In the genomic region with DNA sequence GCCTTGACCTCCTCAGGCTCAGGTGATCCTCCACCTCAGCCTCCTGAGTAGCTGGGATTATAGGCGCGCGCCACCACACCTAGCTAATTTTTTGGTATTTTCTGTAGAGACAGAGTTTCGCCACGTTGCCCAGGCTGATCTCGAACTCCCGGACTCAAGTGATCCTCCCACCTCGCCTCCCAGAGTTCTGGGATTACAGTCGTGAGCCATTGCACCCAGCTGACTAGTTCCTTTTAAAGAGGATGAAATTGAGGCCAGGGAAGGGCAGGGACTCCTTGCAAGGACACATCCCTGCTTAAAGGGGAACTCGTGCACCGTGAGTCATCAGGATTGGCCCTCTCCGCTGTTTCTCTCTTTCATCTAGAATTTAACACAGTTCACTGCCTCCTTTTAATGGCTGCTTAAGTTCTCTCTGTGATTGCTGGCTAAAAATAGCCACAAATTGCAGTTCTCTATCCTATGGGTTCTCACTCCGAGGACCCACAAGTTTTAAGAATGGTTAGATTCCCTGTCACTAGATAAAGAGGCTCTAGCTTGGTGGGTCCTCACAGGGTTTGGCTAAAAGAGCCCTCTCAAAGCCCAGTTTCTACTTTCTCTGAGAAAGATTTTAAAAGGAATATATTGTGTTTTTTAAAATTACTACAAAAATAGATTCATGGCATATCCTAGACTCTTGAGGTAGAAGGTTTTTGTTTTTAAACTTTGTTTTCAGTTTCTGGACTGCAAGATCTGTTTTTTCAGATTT, we compare ENCODE assay signal across 8 cellular contexts. TPM values are rescaled to one million over a fixed set of nuclear protein-coding genes. Genes with fewer than 3 reads are reported as not detected.
DNase-seq lines count a peak whose midpoint lies in the region; ATAC-seq and TF ChIP-seq lines count a peak whose summit lies in the region.

No MANE protein-coding gene starts in this region.

- H3K4me1 Mint-ChIP-seq in H9: peaks cover 10 to 11% of the 10 kb centered on the region in 2 experiments

- no peaks in the 10 kb centered on the region for H3K9me3 ChIP-seq in H9 (ENCODE audit: control insufficient read depth, low read depth, low read length)
- no peaks in the 10 kb centered on the region for H3K9me3 ChIP-seq in SU-DHL-6 (ENCODE audit: insufficient read depth, low read length)
- H3K9me3 ChIP-seq in upper lobe of left lung: no peaks in the 10 kb centered on the region

- H3K27ac ChIP-seq in H9 (ENCODE audit: insufficient read length, low read depth, low read length) (no peak overlapping the region), SU-DHL-6 (ENCODE audit: low read depth, low read length) (no peak overlapping the region), upper lobe of left lung (peak overlapping the region; percentile 93 to 98 (median 94))

- H3K9me2 ChIP-seq in SU-DHL-6 (replicated peaks; ENCODE audit: insufficient read depth, low read length): no peaks in the 10 kb centered on the region

- H3K36me3 ChIP-seq in SU-DHL-6 (ENCODE audit: low read length) (no peaks in the 10 kb centered on the region), upper lobe of left lung (peaks cover 0 to 5% (median 0%) of the 10 kb centered on the region in 4 donors)

- H4K5ac ChIP-seq in H9 (ENCODE audit: insufficient read length, low read depth, low read length): no peak overlapping the region

- H3K4me3 Mint-ChIP-seq in H9: peak overlapping the region; percentile 73 to 86

- H3K23me2 ChIP-seq in H9 (ENCODE audit: insufficient read length, low read depth, low read length, poor library complexity, severe bottlenecking): peaks cover 11% of the 10 kb centered on the region

- H3K56ac ChIP-seq in H9 (ENCODE audit: insufficient read length, low read depth, low read length): no peak overlapping the region

- peaks cover 10% of the 10 kb centered on the region; the same call in 1 of the 2 replicates for H3F3A ChIP-seq in SU-DHL-6 (ENCODE audit: insufficient read depth)

- H3K27me3 Mint-ChIP-seq in H9 (ENCODE audit: low read depth): peaks cover 3% of the 10 kb centered on the region

- WGBS in H9 (ENCODE audit: extremely low coverage, insufficient read length, low lambda C conversion rate): no CpG with 5 or more reads among the region's 13 CpGs
- WGBS in upper lobe of left lung, 2 donors: 53 to 66% methylated on average over 13 of the region's 13 CpGs

- H4K20me1 ChIP-seq in H9 (ENCODE audit: control insufficient read depth, insufficient read depth, insufficient read length) (no peaks in the 10 kb centered on the region), SU-DHL-6 (ENCODE audit: low read depth, low read length) (no peaks in the 10 kb centered on the region)

- CTCF ChIA-PET in AG04449 (lab: Yijun Ruan, JAX): interaction anchor here (1.5 to 4.4 kb wide), 5 partner anchors 15 to 661 kb away, joined by 3 to 34 read pairs (median 7); no protein-coding TSS in a partner anchor

- H4K8ac ChIP-seq in H9 (replicated peaks; ENCODE audit: insufficient read length, low read depth, low read length): no peak overlapping the region

- H3K27me3 ChIP-seq in H9 (ENCODE audit: insufficient read depth, low read length) (no peaks in the 10 kb centered on the region), SU-DHL-6 (ENCODE audit: low read length) (no peaks in the 10 kb centered on the region), upper lobe of left lung (no peaks in the 10 kb centered on the region)

- no peak overlapping the region for H3T11ph ChIP-seq in H9 (ENCODE audit: low read length)

- no peak overlapping the region for H2BK5ac ChIP-seq in H9 (ENCODE audit: insufficient read length, low read length)

- no peak overlapping the region for H3K14ac ChIP-seq in H9 (ENCODE audit: insufficient read depth, low read length)

- H3K36me3 Mint-ChIP-seq in H9 (ENCODE audit: insufficient read depth in 1 of 3, low read depth in 3 of 3): peaks cover 4 to 6% (median 5%) of the 10 kb centered on the region in 3 experiments; a peak in 4 of 7 replicates
- H3K36me3 Mint-ChIP-seq in activated naive CD4-positive, alpha-beta T cell treated with anti-CD3 and anti-CD28 coated beads, Interleukin-2, amount 50 U/mL, for 72 hours: no peaks in the 10 kb centered on the region

- H3K4ac ChIP-seq in H9 (ENCODE audit: low read depth, low read length): no peak overlapping the region

- no peak overlapping the region for H4K91ac ChIP-seq in H9 (ENCODE audit: insufficient read length, low read depth, low read length)

- peak; percentile 79 to 89 for ATAC-seq in upper lobe of left lung (ENCODE audit: low FRiP score in 2 of 2)
- ATAC-seq in activated naive CD4-positive, alpha-beta T cell treated with anti-CD3 and anti-CD28 coated beads, Interleukin-2, amount 50 U/mL, for 72 hours: no peak

- peak overlapping the region in 1 of 3 experiments; percentile 34; a peak in 1 of 7 replicates for H3K27ac Mint-ChIP-seq in H9
- peak overlapping the region in 1 of 2 donors; percentile 64 for H3K27ac Mint-ChIP-seq in activated naive CD4-positive, alpha-beta T cell treated with anti-CD3 and anti-CD28 coated beads, Interleukin-2, amount 50 U/mL, for 72 hours

- H2AK5ac ChIP-seq in H9 (ENCODE audit: insufficient read length, low read length): no peak overlapping the region

- no peaks in the 10 kb centered on the region for H3K79me1 ChIP-seq in H9 (ENCODE audit: insufficient read depth, low read depth, low read length, poor library complexity, severe bottlenecking)

- POLR2A ChIA-PET in AG04449 (lab: Yijun Ruan, JAX): interaction anchor here (0.7 kb wide), 1 partner anchor 9 kb away, joined by 3 read pairs; no protein-coding TSS in a partner anchor

- TF ChIP-seq POLR2A in erythroblast (IDR thresholded peaks at IDR 0.05; ENCODE audit: low read length) (no peak), upper lobe of left lung (IDR thresholded peaks at IDR 0.05) (peak in 1 of 4 donors; percentile 11)

- no peak overlapping the region for H3K23ac ChIP-seq in H9 (ENCODE audit: insufficient read length, low read depth, low read length)

- H3K9ac ChIP-seq in H9 (ENCODE audit: extremely low read depth, insufficient read length, low read length) (peak overlapping the region; percentile 28), SU-DHL-6 (ENCODE audit: low read length) (no peak overlapping the region)

- H3K9me3 Mint-ChIP-seq in H9: peaks cover 0 to 2% of the 10 kb centered on the region in 2 experiments; a peak in 2 of 5 replicates
- no peaks in the 10 kb centered on the region for H3K9me3 Mint-ChIP-seq in activated naive CD4-positive, alpha-beta T cell treated with anti-CD3 and anti-CD28 coated beads, Interleukin-2, amount 50 U/mL, for 72 hours

- TF ChIP-seq EP300 in upper lobe of left lung (IDR thresholded peaks at IDR 0.05): no peak

- peak overlapping the region; percentile 84 for H3K4me3 ChIP-seq in AG04449 (ENCODE audit: low read depth, low read length)
- H3K4me3 ChIP-seq in SU-DHL-6 (ENCODE audit: insufficient read depth, low read length, poor library complexity, severe bottlenecking): no peak overlapping the region
- H3K4me3 ChIP-seq in upper lobe of left lung: peak overlapping the region in 3 of 4 donors; percentile 74 to 84 (median 80)

- no peak for TF ChIP-seq CTCF in AG04449 (IDR thresholded peaks at IDR 0.05; ENCODE audit: insufficient read depth, low read length, missing control alignments)
- no peak for TF ChIP-seq CTCF in H9 (conservative IDR thresholded peaks at IDR 0.05)
- TF ChIP-seq CTCF in SU-DHL-6 (IDR thresholded peaks at IDR 0.05; ENCODE audit: insufficient read depth, low read length, poor library complexity, severe bottlenecking): no peak
- no peak for TF ChIP-seq CTCF in upper lobe of left lung (IDR thresholded peaks at IDR 0.05)

- no peak overlapping the region for H2BK15ac ChIP-seq in H9 (ENCODE audit: low read depth, low read length)

- no peak overlapping the region for H3K18ac ChIP-seq in H9 (ENCODE audit: insufficient read length, low read depth, low read length)

- no peak overlapping the region for H2BK120ac ChIP-seq in H9 (ENCODE audit: low read depth, low read length, poor library complexity, severe bottlenecking)

- H3K79me2 ChIP-seq in H9 (ENCODE audit: insufficient read depth, low read length) (no peaks in the 10 kb centered on the region), SU-DHL-6 (ENCODE audit: insufficient read depth, low read length) (no peaks in the 10 kb centered on the region)

- no peak overlapping the region for H2BK20ac ChIP-seq in H9 (ENCODE audit: low read depth, low read length, poor library complexity, severe bottlenecking)

- peak overlapping the region; percentile 86 for H3K4me2 ChIP-seq in H9 (ENCODE audit: insufficient read depth, insufficient read length, low read length)
- H3K4me2 ChIP-seq in SU-DHL-6 (ENCODE audit: low read depth, low read length, poor library complexity, severe bottlenecking): peak overlapping the region; percentile 89

- H3K4me1 ChIP-seq in H9 (ENCODE audit: insufficient read depth, low read length) (no peaks in the 10 kb centered on the region), upper lobe of left lung (peaks cover 8 to 31% (median 20%) of the 10 kb centered on the region in 4 donors)

- peak; percentile 59 for DNase-seq in AG04449 (ENCODE audit: low read depth, low spot score)
- no peak for DNase-seq in H9
- peak; percentile 62 to 76 for DNase-seq in erythroblast (lab: John Stamatoyannopoulos, UW)
- DNase-seq in mucosa of gallbladder (ENCODE audit: low spot score): peak; percentile 71
- peak in 1 of 2 donors; percentile 93 for DNase-seq in upper lobe of left lung
- no peak for DNase-seq in activated effector memory CD4-positive, alpha-beta T cell treated with anti-CD3 and anti-CD28 coated beads, Interleukin-2, amount 50 U/mL, for 16 hours
- no peak for DNase-seq in activated naive CD4-positive, alpha-beta T cell treated with anti-CD3 and anti-CD28 coated beads, Interleukin-2, amount 50 U/mL, for 72 hours (ENCODE audit: low spot score in 2 of 2)

- H2AFZ ChIP-seq in H9 (ENCODE audit: low read length): no peak overlapping the region
- H2AFZ ChIP-seq in SU-DHL-6 (ENCODE audit: low read depth, low read length, severe bottlenecking): no peak overlapping the region

- H2BK12ac ChIP-seq in H9 (ENCODE audit: insufficient read length, low read depth, low read length): no peak overlapping the region

RNA-seq across cellular contexts. Expression of gene CRTAP, which starts 1.4 kb away (rescaled TPM):
- 159 and 166 TPM in 2 replicates for total RNA-seq in H9 (2021)
- total RNA-seq in mucosa of gallbladder: 211 TPM
- 100 to 1,000 TPM in 3 of 6 donors, 10 to 100 TPM in 3; 75.4 to 235 (median 119) TPM for total RNA-seq in upper lobe of left lung
- 10 to 100 TPM; 44.1 to 66.6 TPM for total RNA-seq in activated naive CD4-positive, alpha-beta T cell treated with anti-CD3 and anti-CD28 coated beads, Interleukin-2, amount 50 U/mL, for 72 hours

RNA-seq across cellular contexts. Expression of gene GLB1, which starts 18.2 kb away (rescaled TPM):
- total RNA-seq in H9 (2021) (51.8 and 55.0 TPM in 2 replicates), mucosa of gallbladder (105 TPM), upper lobe of left lung (10 to 100 TPM; 51.2 to 99.9 (median 77.6) TPM)
- 10 to 100 TPM; 28.9 to 60.2 TPM for total RNA-seq in activated naive CD4-positive, alpha-beta T cell treated with anti-CD3 and anti-CD28 coated beads, Interleukin-2, amount 50 U/mL, for 72 hours

RNA-seq across cellular contexts. Expression of gene TMPPE, which starts 18.2 kb away (rescaled TPM):
- 6.6 and 7.7 TPM in 2 replicates for total RNA-seq in H9 (2021)
- total RNA-seq in mucosa of gallbladder: 16.0 TPM
- total RNA-seq in upper lobe of left lung: 10 to 100 TPM in 5 of 6 donors, 1 to 10 TPM in 1; 5.2 to 17.3 (median 13.9) TPM
- total RNA-seq in activated naive CD4-positive, alpha-beta T cell treated with anti-CD3 and anti-CD28 coated beads, Interleukin-2, amount 50 U/mL, for 72 hours: 1 to 10 TPM; 3.6 to 9.5 TPM

Comparison
In these comparisons a context has a peak if more than half of its experiments do, and no peak if none do; other contexts are left out.
1. DNase-seq: peak in AG04449 (single experiment), erythroblast (2 of 2) and mucosa of gallbladder (single experiment); none in H9 (single experiment), activated effector memory CD4-positive, alpha-beta T cell treated with anti-CD3 and anti-CD28 coated beads, Interleukin-2, amount 50 U/mL, for 16 hours (single experiment) and activated naive CD4-positive, alpha-beta T cell treated with anti-CD3 and anti-CD28 coated beads, Interleukin-2, amount 50 U/mL, for 72 hours (0 of 2).
2. H3K27ac ChIP-seq: peak in upper lobe of left lung (4 of 4); none in H9 (single experiment) and SU-DHL-6 (single experiment).
3. ATAC-seq: peak in upper lobe of left lung (2 of 2); none in activated naive CD4-positive, alpha-beta T cell treated with anti-CD3 and anti-CD28 coated beads, Interleukin-2, amount 50 U/mL, for 72 hours (0 of 2).